ENCODE assay signal across 8 cellular contexts in the genomic region with DNA sequence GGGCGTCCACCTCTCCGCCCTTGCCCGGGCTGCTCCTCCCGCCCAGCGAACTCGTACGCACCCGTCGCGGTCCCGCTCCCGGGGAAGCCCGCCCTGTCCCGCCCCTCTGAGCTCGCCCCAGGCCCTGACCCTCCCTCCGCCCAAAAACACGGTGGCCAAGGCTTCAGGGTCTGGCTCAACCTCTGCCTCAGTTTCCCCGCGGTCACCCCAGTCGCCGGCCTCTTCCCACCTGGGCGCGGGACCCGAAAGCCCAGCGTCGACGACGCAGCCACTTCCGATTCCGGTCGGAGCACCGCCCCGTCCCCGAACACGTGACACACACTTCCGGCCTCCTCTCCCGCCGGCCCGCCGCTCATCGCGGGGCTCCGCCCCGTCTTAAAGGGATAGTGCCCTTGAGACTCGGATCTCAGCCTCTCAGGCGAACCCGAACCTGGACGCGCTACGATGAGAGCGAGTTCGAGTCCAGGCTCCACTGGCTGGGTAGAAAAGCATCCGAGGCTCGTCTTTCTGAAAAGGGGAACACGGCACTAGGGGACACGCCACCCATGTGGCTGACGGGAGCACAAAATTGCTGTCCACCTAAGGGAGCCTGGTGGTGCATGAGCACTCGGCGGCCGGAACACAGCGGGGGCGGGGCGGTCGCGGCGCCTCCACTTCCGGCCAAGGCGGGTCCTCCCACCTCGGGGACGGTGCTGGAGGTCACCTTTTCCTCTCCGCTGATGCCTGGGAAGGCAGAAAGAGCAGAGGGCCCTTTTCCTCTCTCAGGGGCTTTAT. TPM values are rescaled to one million over a fixed set of nuclear protein-coding genes. Genes with fewer than 3 reads are reported as not detected.
A peak's percentile ranks its signal among the peaks of the same experiment; 100 is the strongest.
DNase-seq lines count a peak whose midpoint lies in the region; ATAC-seq, FAIRE-seq and TF ChIP-seq lines count a peak whose summit lies in the region.

A gene (minus strand): TSS at position 282 of the 774 bp plus-strand sequence. CDS start 312 bp downstream, outside the sequence.

- no peaks in the 10 kb centered on the region for H3K36me3 ChIP-seq in right atrium auricular region

- H3K27me3 ChIP-seq in right atrium auricular region, result no peaks in the 10 kb centered on the region

- no peaks in the 10 kb centered on the region for H3K9me3 ChIP-seq in right atrium auricular region

- peak within 1 kb of the TSS; percentile 69 to 98 for H3K4me3 ChIP-seq in right atrium auricular region

- intact Hi-C loops in T-helper 2 cell treated with Interferon-gamma antibody and Interleukin-4, amounts not matched to agents 100 ng/mL and 5 ng/mL, for 36 hours (cut with micrococcal nuclease), result loop anchor here (1.0 kb wide), 1 partner anchor 11 kb away; a partner anchor contains a TSS

- H3K27ac ChIP-seq in angular gyrus (ENCODE audit: low read depth, low read length) (peak within 1 kb of the TSS; percentile 59), right atrium auricular region (peak within 1 kb of the TSS; percentile 68 to 82)

- H3K4me1 ChIP-seq in right atrium auricular region, result peaks cover 2 to 17% of the 10 kb centered on the region in 2 donors

- TF ChIP-seq CTCF in GM13977 (IDR thresholded peaks at IDR 0.05; ENCODE audit: extremely low read depth, insufficient read depth, missing control alignments) (no peak), right atrium auricular region (IDR thresholded peaks at IDR 0.05) (no peak)

- in situ Hi-C loops in GM13977 (cut with MboI; ENCODE audit: low pct_unique_long_range_greater_than_20kb, low sequenced_read_pairs, unreplicated experiment), result no loop called here

- DNase-seq in GM13977 (ENCODE audit: low spot score) (peak; percentile 99), NCI-H1930 (lab: John Stamatoyannopoulos, UW) (peak; percentile 73 to 89), right atrium auricular region (ENCODE audit: low spot score) (peak; percentile 95), pulmonary artery endothelial cell (ENCODE audit: low read depth, low spot score) (peak; percentile 79), urothelium cell line (ENCODE audit: low spot score) (peak; percentile 90)

- ATAC-seq in HG02885 (IDR thresholded peaks at IDR 0.05; ENCODE audit: poor library complexity, unreplicated experiment), result peak; percentile 86

- FAIRE-seq in urothelium cell line (lab: Jason Lieb, UNC), result peak; percentile 84

RNA-seq across cellular contexts. Expression of the gene that starts here (rescaled TPM):
- 42.3 and 43.3 TPM in 2 replicates for total RNA-seq in T-helper 2 cell treated with Interferon-gamma antibody and Interleukin-4, amounts not matched to agents 100 ng/mL and 5 ng/mL, for 36 hours
- 10 to 100 TPM; 19.1 to 22.3 TPM for total RNA-seq in right atrium auricular region
- total RNA-seq in pulmonary artery endothelial cell, result 17.5 and 18.5 TPM in 2 replicates

Comparison
In these comparisons a context has a peak if more than half of its experiments do, and no peak if none do; other contexts are left out.
1. Peak in every context shown above with its lines: DNase-seq, ATAC-seq, H3K4me3 ChIP-seq and H3K27ac ChIP-seq.